In the genomic region with DNA sequence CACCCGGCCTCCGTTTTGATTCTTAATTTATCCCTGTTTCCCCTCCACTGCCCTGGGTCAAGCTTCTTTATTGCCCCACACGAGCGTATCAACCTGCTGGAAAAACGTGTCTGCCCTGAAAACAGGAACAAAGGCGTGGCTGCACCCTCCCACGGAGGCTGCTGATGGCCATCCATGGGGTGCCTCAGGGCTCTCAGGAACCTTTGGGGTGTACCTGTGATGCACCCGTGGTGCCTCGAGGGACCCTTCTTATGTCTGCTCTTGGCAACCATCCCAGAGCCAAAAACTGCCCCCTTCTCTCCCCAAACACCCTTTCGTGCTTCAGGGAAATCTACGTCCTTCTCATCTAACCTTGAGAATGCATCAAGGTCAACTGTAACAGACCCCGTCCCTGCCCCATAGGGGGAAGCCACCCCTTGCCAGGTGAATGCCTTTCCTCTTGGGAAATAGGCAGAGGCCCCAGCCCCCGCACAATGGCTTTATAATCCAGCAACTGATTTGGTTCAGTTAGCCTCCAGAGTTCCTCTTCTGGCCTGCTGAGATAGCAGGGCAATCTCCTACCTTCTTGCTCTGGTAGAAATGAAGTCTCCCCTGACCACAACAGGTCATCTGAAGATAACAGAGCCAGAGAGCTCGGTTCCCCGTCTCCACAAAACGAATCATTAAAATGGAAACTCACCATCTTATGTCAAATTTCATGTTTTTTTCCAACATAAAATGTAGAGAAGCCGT, we compare ENCODE assay signal across 23 cellular contexts. TPM values are rescaled to one million over a fixed set of nuclear protein-coding genes. Genes with fewer than 3 reads are reported as not detected.
DNase-seq lines count a peak whose midpoint lies in the region; ATAC-seq and TF ChIP-seq lines count a peak whose summit lies in the region.
"Had no signal": no experiment of that assay in that cellular context is flagged by ENCODE, and none has a peak within 500 bp of the region (broad histone marks: within the 10 kb centered on the region; RNA-seq: fewer than 3 reads in every experiment).

No MANE protein-coding gene starts in this region.

- TF ChIP-seq CTCF in brain (conservative IDR thresholded peaks at IDR 0.05): no peak
- TF ChIP-seq CTCF in transverse colon (IDR thresholded peaks at IDR 0.05): no peak
- no peak for TF ChIP-seq CTCF in brain microvascular endothelial cell (IDR thresholded peaks at IDR 0.05; ENCODE audit: low read depth, low read length, missing control alignments)

- POLR2A ChIA-PET in naive thymus-derived CD8-positive, alpha-beta T cell (lab: Charles Lee): interaction anchor here (0.8 kb wide), 1 partner anchor 8 kb away, joined by 3 read pairs; no protein-coding TSS in a partner anchor

- peaks cover 49% of the 10 kb centered on the region for H3K4me1 Mint-ChIP-seq in brain
- peaks cover 0 to 9% (median 4%) of the 10 kb centered on the region in 4 donors for H3K4me1 Mint-ChIP-seq in naive thymus-derived CD8-positive, alpha-beta T cell
- no peaks in the 10 kb centered on the region for H3K4me1 Mint-ChIP-seq in activated CD8-positive, alpha-beta memory T cell treated with anti-CD3 and anti-CD28 coated beads, Interleukin-2, amount 10 ng/mL, durations not matched to agents 7 days and 5 days
- H3K4me1 Mint-ChIP-seq: CD14-positive monocyte had no signal

- peak overlapping the region in 3 of 5 experiments; percentile 15 to 69 (median 43) for H3K27ac Mint-ChIP-seq in brain
- H3K27ac Mint-ChIP-seq in naive thymus-derived CD8-positive, alpha-beta T cell: peak overlapping the region in 6 of 10 donors; percentile 12 to 71 (median 30)
- H3K27ac Mint-ChIP-seq in activated CD8-positive, alpha-beta memory T cell treated with anti-CD3 and anti-CD28 coated beads, Interleukin-2, amount 10 ng/mL, durations not matched to agents 7 days and 5 days: no peak overlapping the region
- H3K27ac Mint-ChIP-seq: activated CD8-positive, alpha-beta T cell treated with anti-CD3 and anti-CD28 coated beads for 36 hours; activated naive CD8-positive, alpha-beta T cell; stimulated activated naive B cell treated with anti-CD40 and anti-IgM and Interleukin-4, amounts not matched to agents 10 μg/mL and 1 μg/mL and 100 μg/mL, for 72 hours; T-helper 1 cell treated with Interleukin-12 subunit alpha and Interleukin-12 subunit beta and Interleukin-4 antibody, amounts not matched to agents 30 μg/mL and 1 μg/mL, for 36 hours had no signal

- no peak overlapping the region for H3K4me3 Mint-ChIP-seq in brain
- no peak overlapping the region for H3K4me3 Mint-ChIP-seq in naive thymus-derived CD8-positive, alpha-beta T cell
- H3K4me3 Mint-ChIP-seq in activated CD8-positive, alpha-beta memory T cell treated with anti-CD3 and anti-CD28 coated beads, Interleukin-2, amount 10 ng/mL, durations not matched to agents 7 days and 5 days: no peak overlapping the region
- H3K4me3 Mint-ChIP-seq: activated CD8-positive, alpha-beta T cell treated with anti-CD3 and anti-CD28 coated beads for 36 hours; activated naive CD8-positive, alpha-beta T cell; activated T-cell treated with anti-CD3 and anti-CD28 coated beads, Interleukin-2, amount 50 U/mL, for 4 hours; CD14-positive monocyte; stimulated activated naive B cell treated with anti-CD40 and anti-IgM and Interleukin-4, amounts not matched to agents 10 μg/mL and 1 μg/mL and 100 μg/mL, for 72 hours; T-helper 1 cell treated with Interleukin-12 subunit alpha and Interleukin-12 subunit beta and Interleukin-4 antibody, amounts not matched to agents 30 μg/mL and 1 μg/mL, for 36 hours had no signal

- H3K36me3 ChIP-seq in transverse colon (no peaks in the 10 kb centered on the region), brain microvascular endothelial cell (replicated peaks) (no peaks in the 10 kb centered on the region)
- H3K36me3 ChIP-seq: thoracic aorta had no signal

- peaks cover 56% of the 10 kb centered on the region for H3K36me3 Mint-ChIP-seq in brain
- peaks cover 0 to 5% (median 0%) of the 10 kb centered on the region in 3 donors for H3K36me3 Mint-ChIP-seq in naive thymus-derived CD8-positive, alpha-beta T cell
- H3K36me3 Mint-ChIP-seq in activated CD8-positive, alpha-beta memory T cell treated with anti-CD3 and anti-CD28 coated beads, Interleukin-2, amount 10 ng/mL, durations not matched to agents 7 days and 5 days: no peaks in the 10 kb centered on the region
- H3K36me3 Mint-ChIP-seq: activated naive CD8-positive, alpha-beta T cell; CD14-positive monocyte had no signal

- no peak overlapping the region for H3K27ac ChIP-seq in transverse colon
- H3K27ac ChIP-seq in brain microvascular endothelial cell: no peak overlapping the region
- H3K27ac ChIP-seq: GM23248, PC-9, SJSA1, thoracic aorta had no signal

- no peaks in the 10 kb centered on the region for H3K9me3 Mint-ChIP-seq in brain
- H3K9me3 Mint-ChIP-seq in naive thymus-derived CD8-positive, alpha-beta T cell: no peaks in the 10 kb centered on the region
- no peaks in the 10 kb centered on the region for H3K9me3 Mint-ChIP-seq in activated CD8-positive, alpha-beta memory T cell treated with anti-CD3 and anti-CD28 coated beads, Interleukin-2, amount 10 ng/mL, durations not matched to agents 7 days and 5 days (ENCODE audit: low read depth)
- H3K9me3 Mint-ChIP-seq: activated CD8-positive, alpha-beta T cell treated with anti-CD3 and anti-CD28 coated beads for 36 hours; activated T-cell treated with anti-CD3 and anti-CD28 coated beads, Interleukin-2, amount 50 U/mL, for 4 hours; stimulated activated naive B cell treated with anti-CD40 and anti-IgM and Interleukin-4, amounts not matched to agents 10 μg/mL and 1 μg/mL and 100 μg/mL, for 72 hours; T-helper 1 cell treated with Interleukin-12 subunit alpha and Interleukin-12 subunit beta and Interleukin-4 antibody, amounts not matched to agents 30 μg/mL and 1 μg/mL, for 36 hours had no signal

- no peaks in the 10 kb centered on the region for H3K9me3 ChIP-seq in transverse colon
- H3K9me3 ChIP-seq: SJSA1, thoracic aorta had no signal

- DNase-seq in cardiac septum (ENCODE audit: low spot score): peak; percentile 38
- DNase-seq in left cardiac atrium: no peak
- no peak for DNase-seq in naive thymus-derived CD8-positive, alpha-beta T cell
- peak; percentile 6 for DNase-seq in transverse colon
- DNase-seq in activated CD8-positive, alpha-beta memory T cell treated with anti-CD3 and anti-CD28 coated beads, Interleukin-2, amount 10 ng/mL, durations not matched to agents 7 days and 5 days: no peak
- DNase-seq in brain microvascular endothelial cell: no peak
- DNase-seq: activated CD8-positive, alpha-beta T cell treated with anti-CD3 and anti-CD28 coated beads for 36 hours; activated T-cell treated with anti-CD3 and anti-CD28 coated beads, Interleukin-2, amount 50 U/mL, for 4 hours; DMS53; GM23248; KG1; NCI-H1694 treated with DMSO at 0.1 percent for 48 hours; NCI-H226; occipital lobe; PC-9; stimulated activated naive B cell treated with anti-CD40 and anti-IgM and Interleukin-4, amounts not matched to agents 10 μg/mL and 1 μg/mL and 100 μg/mL, for 72 hours had no signal

- H3K4me3 ChIP-seq in transverse colon (no peak overlapping the region), brain microvascular endothelial cell (ENCODE audit: low read depth, low read length) (no peak overlapping the region)
- H3K4me3 ChIP-seq: GM23248, PC-9, SJSA1, thoracic aorta had no signal

- in situ Hi-C loops in transverse colon (cut with MboI; ENCODE audit: low pct_ligation_motif_present in 1 of 4, low pct_unique_long_range_greater_than_20kb in 1 of 4, low sequenced_read_pairs in 3 of 4) (loop anchor here (5.0 to 25.0 kb wide), 5 partner anchors 167 to 699 kb away; a partner anchor contains a TSS), brain microvascular endothelial cell (cut with HindIII; ENCODE audit: low pct_ligation_motif_present, low sequenced_read_pairs) (loop anchor here (10.0 kb wide), 1 partner anchor 437 kb away; no protein-coding TSS in a partner anchor)

- ATAC-seq in left cardiac atrium (no peak), GM19351 (IDR thresholded peaks at IDR 0.05; ENCODE audit: unreplicated experiment) (no peak)
- no peak for ATAC-seq in naive thymus-derived CD8-positive, alpha-beta T cell
- ATAC-seq in activated CD8-positive, alpha-beta memory T cell treated with anti-CD3 and anti-CD28 coated beads, Interleukin-2, amount 10 ng/mL, durations not matched to agents 7 days and 5 days: no peak
- ATAC-seq: activated CD8-positive, alpha-beta T cell treated with anti-CD3 and anti-CD28 coated beads for 36 hours; activated T-cell treated with anti-CD3 and anti-CD28 coated beads, Interleukin-2, amount 50 U/mL, for 4 hours; stimulated activated naive B cell treated with anti-CD40 and anti-IgM and Interleukin-4, amounts not matched to agents 10 μg/mL and 1 μg/mL and 100 μg/mL, for 72 hours had no signal

- 73 to 88% methylated on average over 7 to 17 of the region's 17 CpGs for WGBS in transverse colon (ENCODE audit: low coverage in 1 of 2), 2 donors

- intact Hi-C loops in cardiac septum (cut with DNase I): loop anchor here (10.0 kb wide), 1 partner anchor 597 kb away; no protein-coding TSS in a partner anchor
- intact Hi-C loops in left cardiac atrium (cut with DNase I): loop anchor here (10.0 kb wide), 2 partner anchors 697 to 717 kb away; no protein-coding TSS in a partner anchor
- intact Hi-C loops in transverse colon (cut with DNase I; ENCODE audit: low total_unique reads): no loop called here

- CTCF ChIA-PET in activated CD8-positive, alpha-beta memory T cell treated with anti-CD3 and anti-CD28 coated beads, Interleukin-2, amount 10 ng/mL, durations not matched to agents 7 days and 5 days (lab: Charles Lee): no interaction called here

- H3K27me3 Mint-ChIP-seq in brain: no peaks in the 10 kb centered on the region
- H3K27me3 Mint-ChIP-seq in naive thymus-derived CD8-positive, alpha-beta T cell: no peaks in the 10 kb centered on the region
- no peaks in the 10 kb centered on the region for H3K27me3 Mint-ChIP-seq in activated CD8-positive, alpha-beta memory T cell treated with anti-CD3 and anti-CD28 coated beads, Interleukin-2, amount 10 ng/mL, durations not matched to agents 7 days and 5 days
- H3K27me3 Mint-ChIP-seq: activated CD8-positive, alpha-beta T cell treated with anti-CD3 and anti-CD28 coated beads for 36 hours; activated naive CD8-positive, alpha-beta T cell; stimulated activated naive B cell treated with anti-CD40 and anti-IgM and Interleukin-4, amounts not matched to agents 10 μg/mL and 1 μg/mL and 100 μg/mL, for 72 hours had no signal

- no peak for TF ChIP-seq EP300 in transverse colon (IDR thresholded peaks at IDR 0.05; ENCODE audit: low read depth)

- TF ChIP-seq POLR2A in transverse colon (IDR thresholded peaks at IDR 0.05): no peak

- H3K27me3 ChIP-seq in transverse colon (no peaks in the 10 kb centered on the region), brain microvascular endothelial cell (replicated peaks) (no peaks in the 10 kb centered on the region)
- H3K27me3 ChIP-seq: SJSA1 had no signal

- no peaks in the 10 kb centered on the region for H3K4me1 ChIP-seq in transverse colon
- H3K4me1 ChIP-seq: SJSA1 had no signal

RNA-seq across cellular contexts. Expression of a gene that starts 29.4 kb away (rescaled TPM):
- total RNA-seq in cardiac septum (8.8 TPM), left cardiac atrium (1 to 10 TPM; 6.7 to 8.8 TPM), transverse colon (10 to 100 TPM; 10.1 to 22.7 (median 16.7) TPM)
- polyA plus RNA-seq in brain (ENCODE audit: insufficient read depth, low read depth, low replicate concordance): 20.5 TPM
- 10 to 100 TPM; 39.2 to 39.4 TPM for total RNA-seq in naive thymus-derived CD8-positive, alpha-beta T cell
- 10 to 100 TPM; 66.4 to 69.4 (median 67.2) TPM for polyA plus RNA-seq in naive thymus-derived CD8-positive, alpha-beta T cell
- 10 to 100 TPM; 24.4 TPM for total RNA-seq in activated CD8-positive, alpha-beta memory T cell treated with anti-CD3 and anti-CD28 coated beads, Interleukin-2, amount 10 ng/mL, durations not matched to agents 7 days and 5 days

Comparison
In these comparisons a context has a peak if more than half of its experiments do, and no peak if none do; other contexts are left out.
1. DNase-seq: peak in cardiac septum (single experiment) and transverse colon (single experiment); none in left cardiac atrium (single experiment), naive thymus-derived CD8-positive, alpha-beta T cell (0 of 10), activated CD8-positive, alpha-beta memory T cell treated with anti-CD3 and anti-CD28 coated beads, Interleukin-2, amount 10 ng/mL, durations not matched to agents 7 days and 5 days (single experiment) and brain microvascular endothelial cell (single experiment).